ENCODE assay signal across 1 cellular context in genomic region chr5:33928283-33928682, GRCh38.
TF ChIP-seq lines count a peak whose summit lies in the region.

No MANE protein-coding gene starts in this region.

TF ChIP-seq in GM12878, 131 proteins besides CTCF, POLR2A, EP300 and RAD21:
- TF ChIP-seq ZNF687 (IDR thresholded peaks at IDR 0.05) = peak; percentile 65
- no peak for TF ChIP-seq SREBF2 (IDR thresholded peaks at IDR 0.05; ENCODE audit: low read length)
- TF ChIP-seq ZNF592 (IDR thresholded peaks at IDR 0.05) = 0 out of 2 replicates have a peak, but pooled peaks have one; percentile 88
